ENCODE assay signal across 8 cellular contexts in genomic region chr14:105882011-105882410, GRCh38.
A peak's percentile ranks its signal among the peaks of the same experiment; 100 is the strongest.
DNase-seq lines count a peak whose midpoint lies in the region; ATAC-seq and TF ChIP-seq lines count a peak whose summit lies in the region.
"Not testable (repeated sequence)": the region's sequence is repeated elsewhere in the genome, so short reads cannot be mapped to it uniquely, and the experiment has no call there.

No MANE protein-coding gene starts in this region.

- DNase-seq in BE2C = peak; percentile 7
- DNase-seq in activated T-cell treated with anti-CD3 and anti-CD28 coated beads, Interleukin-2, amount 50 U/mL, for 1 hour = peak; percentile 11
- peak; percentile 7 for DNase-seq in activated naive CD4-positive, alpha-beta T cell treated with anti-CD3 and anti-CD28 coated beads, Interleukin-2, amount 50 U/mL, for 16 hours
- peak; percentile 9 for DNase-seq in left ventricle myocardium inferior
- DNase-seq in lower lobe of right lung = peak; percentile 23
- DNase-seq in spleen = peak; percentile 62
- DNase-seq in transverse colon = peak; percentile 6

- not testable (repeated sequence) for H3K9me2 ChIP-seq in Loucy (replicated peaks; ENCODE audit: low read depth, low read length)

- H3K4me2 ChIP-seq in Loucy (ENCODE audit: low read depth, low read length, poor library complexity, severe bottlenecking) = peak overlapping the region; percentile 86

- TF ChIP-seq POLR2A in spleen (IDR thresholded peaks at IDR 0.05); transverse colon (IDR thresholded peaks at IDR 0.05): not testable (repeated sequence)

- H3K9me3 ChIP-seq in BE2C; Loucy (ENCODE audit: insufficient read depth, low read depth, low read length); left ventricle myocardium inferior (replicated peaks); lower lobe of right lung; spleen; transverse colon: not testable (repeated sequence)

- H3K4me1 ChIP-seq in BE2C (peaks cover 13% of the 10 kb centered on the region), Loucy (ENCODE audit: insufficient read depth, low read length, poor library complexity, severe bottlenecking) (peaks cover 61% of the 10 kb centered on the region)
- H3K4me1 ChIP-seq in left ventricle myocardium inferior, lower lobe of right lung, spleen, transverse colon: not testable (repeated sequence)

- not testable (repeated sequence) for TF ChIP-seq EP300 in transverse colon (IDR thresholded peaks at IDR 0.05; ENCODE audit: low read depth)

- not testable (repeated sequence) for H3K27ac ChIP-seq in left ventricle myocardium inferior (replicated peaks); lower lobe of right lung; transverse colon
- peak overlapping the region in 1 of 8 donors; percentile 30 for H3K27ac ChIP-seq in spleen

- H4K20me1 ChIP-seq in Loucy (ENCODE audit: insufficient read depth, low read length, poor library complexity, severe bottlenecking) = not testable (repeated sequence)

- TF ChIP-seq CTCF in BE2C (IDR thresholded peaks at IDR 0.05; ENCODE audit: low read depth, low read length); Loucy (conservative IDR thresholded peaks at IDR 0.05; ENCODE audit: low read length); left ventricle myocardium inferior (IDR thresholded peaks at IDR 0.05; ENCODE audit: borderline replicate concordance); lower lobe of right lung (IDR thresholded peaks at IDR 0.05); spleen (IDR thresholded peaks at IDR 0.05 in 8 of 11, conservative IDR thresholded peaks at IDR 0.05 in 3 of 11); transverse colon (IDR thresholded peaks at IDR 0.05): not testable (repeated sequence)

- H3F3A ChIP-seq in Loucy (ENCODE audit: low read depth) = not testable (repeated sequence)

- not testable (repeated sequence) for H2AFZ ChIP-seq in Loucy (ENCODE audit: low read length)

- H3K36me3 ChIP-seq in BE2C; Loucy (ENCODE audit: insufficient read depth, low read length); left ventricle myocardium inferior; lower lobe of right lung; spleen; transverse colon: not testable (repeated sequence)

- not testable (repeated sequence) for ATAC-seq in lower lobe of right lung

- in situ Hi-C loops in transverse colon (cut with MboI; ENCODE audit: low pct_ligation_motif_present in 1 of 4, low pct_unique_long_range_greater_than_20kb in 1 of 4, low sequenced_read_pairs in 3 of 4) = not testable (repeated sequence)

- H3K27me3 ChIP-seq in BE2C; Loucy (ENCODE audit: insufficient read depth, low read length, poor library complexity, severe bottlenecking); lower lobe of right lung (ENCODE audit: low read depth); transverse colon: not testable (repeated sequence)
- H3K27me3 ChIP-seq in left ventricle myocardium inferior (ENCODE audit: low read depth) (peaks cover 55% of the 10 kb centered on the region), spleen (replicated peaks in 1 of 7) (peaks cover 0 to 18% (median 0%) of the 10 kb centered on the region in 7 donors)

- peak overlapping the region; percentile 84 for H3K9ac ChIP-seq in Loucy (ENCODE audit: low read depth, low read length, poor library complexity, severe bottlenecking)

- H3K4me3 ChIP-seq in BE2C (ENCODE audit: low read depth, low read length); left ventricle myocardium inferior; lower lobe of right lung; spleen; transverse colon: not testable (repeated sequence)
- peak overlapping the region; percentile 70 for H3K4me3 ChIP-seq in Loucy (ENCODE audit: low read length, poor library complexity, severe bottlenecking)

- peaks cover 63% of the 10 kb centered on the region for H3K79me2 ChIP-seq in Loucy (ENCODE audit: insufficient read depth, low read length)

- 35 to 64% (median 49%) methylated on average over 2 to 10 of the region's 10 CpGs for WGBS in spleen, 5 donors
- 46% methylated on average over 8 of the region's 10 CpGs; no CpG with 5 or more reads in 1 of the 2 donors for WGBS in transverse colon (ENCODE audit: low coverage in 1 of 2), 2 donors

- intact Hi-C loops in left ventricle myocardium inferior (cut with micrococcal nuclease); lower lobe of right lung (cut with DNase I); spleen (cut with DNase I; ENCODE audit: low total_unique reads): not testable (repeated sequence)
- intact Hi-C loops in transverse colon (cut with DNase I; ENCODE audit: low total_unique reads) = loop anchor here (10.0 kb wide), 1 partner anchor 997 kb away; no protein-coding TSS in a partner anchor

Comparison
In these comparisons a context has a peak if more than half of its experiments do, and no peak if none do; other contexts are left out.
1. DNase-seq: peak in every context shown above with its lines; median percentile 62 in spleen; 23 in lower lobe of right lung; 11 in activated T-cell treated with anti-CD3 and anti-CD28 coated beads, Interleukin-2, amount 50 U/mL, for 1 hour; 9 in left ventricle myocardium inferior; 7 in BE2C; 7 in activated naive CD4-positive, alpha-beta T cell treated with anti-CD3 and anti-CD28 coated beads, Interleukin-2, amount 50 U/mL, for 16 hours; 6 in transverse colon.